8 cellular contexts compared by ENCODE assay signal in genomic region chr5:115542076-115542475, GRCh38. TPM values are rescaled to one million over a fixed set of nuclear protein-coding genes. Genes with fewer than 3 reads are reported as not detected.
DNase-seq lines count a peak whose midpoint lies in the region; ATAC-seq and TF ChIP-seq lines count a peak whose summit lies in the region.

No MANE protein-coding gene starts in this region.

- DNase-seq in CD14-positive monocyte (ENCODE audit: low spot score), result no peak
- no peak for DNase-seq in central memory CD8-positive, alpha-beta T cell (ENCODE audit: low spot score in 2 of 2)
- no peak for DNase-seq in natural killer cell treated with Interleukin-12 subunit alpha and Interleukin-12 subunit beta and Interleukin-15 and Interleukin-18, amount 100 ng/mL, for 72 hours (ENCODE audit: low spot score)
- DNase-seq in CD1c-positive myeloid dendritic cell (ENCODE audit: extremely low spot score), result no peak

- H3K36me3 Mint-ChIP-seq in CD14-positive monocyte, result peaks cover 44 to 56% of the 10 kb centered on the region in 2 donors
- H3K36me3 Mint-ChIP-seq in central memory CD8-positive, alpha-beta T cell (ENCODE audit: insufficient read depth), result peaks cover 33% of the 10 kb centered on the region
- peaks cover 46% of the 10 kb centered on the region for H3K36me3 Mint-ChIP-seq in natural killer cell treated with Interleukin-12 subunit alpha and Interleukin-12 subunit beta and Interleukin-15 and Interleukin-18, amount 100 ng/mL, for 72 hours

- TF ChIP-seq CTCF in CD14-positive monocyte (IDR thresholded peaks at IDR 0.05) (no peak), KMS-11 (conservative IDR thresholded peaks at IDR 0.05; ENCODE audit: low read depth, low read length) (no peak)

- peaks cover 64% of the 10 kb centered on the region for H3K4me1 Mint-ChIP-seq in CD14-positive monocyte
- H3K4me1 Mint-ChIP-seq in central memory CD8-positive, alpha-beta T cell, result peaks cover 71% of the 10 kb centered on the region
- H3K4me1 Mint-ChIP-seq in natural killer cell treated with Interleukin-12 subunit alpha and Interleukin-12 subunit beta and Interleukin-15 and Interleukin-18, amount 100 ng/mL, for 72 hours (ENCODE audit: low read depth in 2 of 2), result peaks cover 54 to 65% of the 10 kb centered on the region in 2 donors

- H3K27ac Mint-ChIP-seq in CD14-positive monocyte, result peak overlapping the region in 6 of 7 donors; percentile 73 to 99 (median 96)
- H3K27ac Mint-ChIP-seq in central memory CD8-positive, alpha-beta T cell (ENCODE audit: low read depth), result peak overlapping the region; percentile 96
- peak overlapping the region; percentile 92 to 93 for H3K27ac Mint-ChIP-seq in natural killer cell treated with Interleukin-12 subunit alpha and Interleukin-12 subunit beta and Interleukin-15 and Interleukin-18, amount 100 ng/mL, for 72 hours

- H4K20me1 ChIP-seq in KMS-11 (ENCODE audit: insufficient read depth), result peaks cover 20% of the 10 kb centered on the region

- H2AFZ ChIP-seq in KMS-11 (ENCODE audit: low read depth), result no peak overlapping the region

- H3K4me3 Mint-ChIP-seq in CD14-positive monocyte, result peak overlapping the region; percentile 92 to 95
- peak overlapping the region; percentile 96 for H3K4me3 Mint-ChIP-seq in central memory CD8-positive, alpha-beta T cell
- peak overlapping the region; percentile 93 for H3K4me3 Mint-ChIP-seq in natural killer cell treated with Interleukin-12 subunit alpha and Interleukin-12 subunit beta and Interleukin-15 and Interleukin-18, amount 100 ng/mL, for 72 hours

- peak overlapping the region; percentile 3 for H3K27ac ChIP-seq in KMS-11

- intact Hi-C loops in CD14-positive monocyte (cut with micrococcal nuclease), result loop anchor here in 1 of 2 donors (5.0 to 10.0 kb wide), 2 partner anchors 63 to 80 kb away; partner anchors contain the start of gene TICAM2

- no peaks in the 10 kb centered on the region for H3K27me3 Mint-ChIP-seq in CD14-positive monocyte (ENCODE audit: low read depth in 3 of 3)
- H3K27me3 Mint-ChIP-seq in central memory CD8-positive, alpha-beta T cell, result no peaks in the 10 kb centered on the region
- H3K27me3 Mint-ChIP-seq in natural killer cell treated with Interleukin-12 subunit alpha and Interleukin-12 subunit beta and Interleukin-15 and Interleukin-18, amount 100 ng/mL, for 72 hours, result no peaks in the 10 kb centered on the region

- H3K4me3 ChIP-seq in KMS-11 (IDR thresholded peaks at IDR 0.05; ENCODE audit: insufficient read depth, low read depth, low read length), result no peak overlapping the region

- H3K27me3 ChIP-seq in KMS-11 (ENCODE audit: insufficient read depth, low read depth), result no peaks in the 10 kb centered on the region

- peaks cover 27% of the 10 kb centered on the region for H3K4me1 ChIP-seq in KMS-11 (ENCODE audit: low read depth, poor library complexity, severe bottlenecking)

- H3K9me3 Mint-ChIP-seq in CD14-positive monocyte, result peaks cover 1 to 11% (median 7%) of the 10 kb centered on the region in 7 donors
- no peaks in the 10 kb centered on the region for H3K9me3 Mint-ChIP-seq in central memory CD8-positive, alpha-beta T cell
- H3K9me3 Mint-ChIP-seq in natural killer cell treated with Interleukin-12 subunit alpha and Interleukin-12 subunit beta and Interleukin-15 and Interleukin-18, amount 100 ng/mL, for 72 hours, result no peaks in the 10 kb centered on the region

- ATAC-seq in central memory CD8-positive, alpha-beta T cell (replicated peaks; ENCODE audit: extremely low read depth, poor library complexity, severe bottlenecking), result no peak
- no peak for ATAC-seq in natural killer cell treated with Interleukin-12 subunit alpha and Interleukin-12 subunit beta and Interleukin-15 and Interleukin-18, amount 100 ng/mL, for 72 hours
- ATAC-seq in HG03520 (IDR thresholded peaks at IDR 0.05; ENCODE audit: unreplicated experiment), result no peak
- no peak for ATAC-seq in GM21723 (IDR thresholded peaks at IDR 0.05; ENCODE audit: unreplicated experiment)
- ATAC-seq in esophagus mucosa, result no peak

- H3K4me2 ChIP-seq in KMS-11, result peak overlapping the region; percentile 97

- H3K79me2 ChIP-seq in KMS-11 (ENCODE audit: insufficient read depth, low read depth), result peaks cover 71% of the 10 kb centered on the region

- H3K9ac ChIP-seq in KMS-11, result peak overlapping the region; percentile 49; the same call in 1 of the 2 replicates

- peaks cover 6% of the 10 kb centered on the region; the same call in 1 of the 2 replicates for H3K36me3 ChIP-seq in KMS-11 (ENCODE audit: insufficient read depth)

RNA-seq across cellular contexts. Expression of gene FEM1C, which starts 2.5 kb away (rescaled TPM):
- polyA plus RNA-seq in CD14-positive monocyte, result 1 to 10 TPM; 2.5 to 2.6 TPM
- 10 to 100 TPM; 17.1 to 30.8 TPM for total RNA-seq in natural killer cell treated with Interleukin-12 subunit alpha and Interleukin-12 subunit beta and Interleukin-15 and Interleukin-18, amount 100 ng/mL, for 72 hours
- 9.0 TPM for total RNA-seq in esophagus mucosa
